ENCODE assay signal across 26 cellular contexts in genomic region chr11:132022718-132023117, GRCh38.
DNase-seq lines count a peak whose midpoint lies in the region; ATAC-seq and TF ChIP-seq lines count a peak whose summit lies in the region.
"Had no signal": no experiment of that assay in that cellular context is flagged by ENCODE, and none has a peak within 500 bp of the region (broad histone marks: within the 10 kb centered on the region; RNA-seq: fewer than 3 reads in every experiment).

No MANE protein-coding gene starts in this region.

- no peak for ATAC-seq in HG02852 (IDR thresholded peaks at IDR 0.05; ENCODE audit: unreplicated experiment)
- ATAC-seq: activated T-helper 17 cell treated with anti-CD3 and anti-CD28 coated beads, Interleukin-2, amount 50 U/mL, for 72 hours; HepG2; Panc1; stimulated activated memory B cell treated with anti-CD40 and anti-IgM and Interleukin-4, amounts not matched to agents 10 μg/mL and 1 μg/mL and 100 μg/mL, for 72 hours had no signal

- H3K4me1 Mint-ChIP-seq in brain (peaks cover 35% of the 10 kb centered on the region), nephron (peaks cover 25% of the 10 kb centered on the region)
- H3K4me1 Mint-ChIP-seq: activated naive CD8-positive, alpha-beta T cell treated with anti-CD3 and anti-CD28 coated beads, Interleukin-2, amount 10 ng/mL, durations not matched to agents 7 days and 5 days; activated T-helper 17 cell treated with anti-CD3 and anti-CD28 coated beads, Interleukin-2, amount 50 U/mL, for 72 hours; nephron progenitor cell; stimulated activated memory B cell treated with anti-CD40 and anti-IgM and Interleukin-4, amounts not matched to agents 10 μg/mL and 1 μg/mL and 100 μg/mL, for 72 hours had no signal

- TF ChIP-seq CTCF in brain (conservative IDR thresholded peaks at IDR 0.05) (no peak), nephron (IDR thresholded peaks at IDR 0.05; ENCODE audit: unreplicated experiment in 3 of 3) (no peak)

- H3K27me3 Mint-ChIP-seq in brain (peaks cover 3% of the 10 kb centered on the region), nephron (ENCODE audit: low read depth) (no peaks in the 10 kb centered on the region)
- H3K27me3 Mint-ChIP-seq: activated naive CD8-positive, alpha-beta T cell treated with anti-CD3 and anti-CD28 coated beads, Interleukin-2, amount 10 ng/mL, durations not matched to agents 7 days and 5 days; stimulated activated memory B cell treated with anti-CD40 and anti-IgM and Interleukin-4, amounts not matched to agents 10 μg/mL and 1 μg/mL and 100 μg/mL, for 72 hours had no signal

- peak; percentile 43 for DNase-seq in AG20443 (ENCODE audit: low spot score)
- peak; percentile 37 for DNase-seq in HS-5 (ENCODE audit: low read depth)
- no peak for DNase-seq in 8988T
- DNase-seq in stimulated activated CD4-positive, alpha-beta T cell treated with anti-CD3 and anti-CD28 coated beads, Interleukin-4, amount 100 ng/mL, for 24 hours: no peak
- DNase-seq in NOMO-1 treated with dmso at 0.1 percent for 144 hours (lab: John Stamatoyannopoulos, UW; ENCODE audit: unreplicated experiment): no peak
- DNase-seq: activated CD8-positive, alpha-beta memory T cell treated with anti-CD3 and anti-CD28 coated beads, Interleukin-2, amount 50 U/mL, for 4 hours; activated naive CD8-positive, alpha-beta T cell treated with anti-CD3 and anti-CD28 coated beads, Interleukin-2, amount 10 ng/mL, durations not matched to agents 7 days and 5 days; BE2C; brain microvascular endothelial cell; DMS79; effector CD8-positive, alpha-beta T cell; glutamatergic neuron; GOT3; NCI-H2081 treated with DMSO at 0.1 percent for 48 hours; NCI-H446; nephron progenitor cell; NK-92 treated with Interleukin-12 subunit alpha and Interleukin-12 subunit beta, amount 100 ng/mL, for 24 hours; sigmoid colon had no signal

- no peak overlapping the region for H3K4me3 Mint-ChIP-seq in brain
- H3K4me3 Mint-ChIP-seq in nephron: no peak overlapping the region
- H3K4me3 Mint-ChIP-seq: activated naive CD8-positive, alpha-beta T cell treated with anti-CD3 and anti-CD28 coated beads, Interleukin-2, amount 10 ng/mL, durations not matched to agents 7 days and 5 days; activated T-helper 17 cell treated with anti-CD3 and anti-CD28 coated beads, Interleukin-2, amount 50 U/mL, for 72 hours; mesothelial cell of epicardium; nephron progenitor cell; stimulated activated memory B cell treated with anti-CD40 and anti-IgM and Interleukin-4, amounts not matched to agents 10 μg/mL and 1 μg/mL and 100 μg/mL, for 72 hours had no signal

- H3K36me3 Mint-ChIP-seq in brain (peaks cover 4% of the 10 kb centered on the region), nephron (ENCODE audit: low read depth) (peaks cover 3% of the 10 kb centered on the region)
- H3K36me3 Mint-ChIP-seq: activated naive CD8-positive, alpha-beta T cell treated with anti-CD3 and anti-CD28 coated beads, Interleukin-2, amount 10 ng/mL, durations not matched to agents 7 days and 5 days; mesothelial cell of epicardium; stimulated activated memory B cell treated with anti-CD40 and anti-IgM and Interleukin-4, amounts not matched to agents 10 μg/mL and 1 μg/mL and 100 μg/mL, for 72 hours had no signal

- H3K27ac Mint-ChIP-seq in brain (peak overlapping the region in 4 of 5 experiments; percentile 1 to 47 (median 38)), nephron (peak overlapping the region; percentile 77 to 83 (median 81))
- H3K27ac Mint-ChIP-seq: activated naive CD8-positive, alpha-beta T cell treated with anti-CD3 and anti-CD28 coated beads, Interleukin-2, amount 10 ng/mL, durations not matched to agents 7 days and 5 days; activated T-helper 17 cell treated with anti-CD3 and anti-CD28 coated beads, Interleukin-2, amount 50 U/mL, for 72 hours; mesothelial cell of epicardium; stimulated activated memory B cell treated with anti-CD40 and anti-IgM and Interleukin-4, amounts not matched to agents 10 μg/mL and 1 μg/mL and 100 μg/mL, for 72 hours had no signal

- H3K9me3 Mint-ChIP-seq in brain (peaks cover 0 to 30% (median 7%) of the 10 kb centered on the region in 5 experiments), nephron (peaks cover 5% of the 10 kb centered on the region)
- H3K9me3 Mint-ChIP-seq: activated naive CD8-positive, alpha-beta T cell treated with anti-CD3 and anti-CD28 coated beads, Interleukin-2, amount 10 ng/mL, durations not matched to agents 7 days and 5 days; mesothelial cell of epicardium; nephron progenitor cell had no signal

Comparison
In these comparisons a context has a peak if more than half of its experiments do, and no peak if none do; other contexts are left out.
1. DNase-seq: peak in AG20443 (single experiment) and HS-5 (single experiment); none in 8988T (single experiment), stimulated activated CD4-positive, alpha-beta T cell treated with anti-CD3 and anti-CD28 coated beads, Interleukin-4, amount 100 ng/mL, for 24 hours (single experiment) and NOMO-1 treated with dmso at 0.1 percent for 144 hours (single experiment).